Comparison of ENCODE assay signal across 1 cellular context in the genomic region with DNA sequence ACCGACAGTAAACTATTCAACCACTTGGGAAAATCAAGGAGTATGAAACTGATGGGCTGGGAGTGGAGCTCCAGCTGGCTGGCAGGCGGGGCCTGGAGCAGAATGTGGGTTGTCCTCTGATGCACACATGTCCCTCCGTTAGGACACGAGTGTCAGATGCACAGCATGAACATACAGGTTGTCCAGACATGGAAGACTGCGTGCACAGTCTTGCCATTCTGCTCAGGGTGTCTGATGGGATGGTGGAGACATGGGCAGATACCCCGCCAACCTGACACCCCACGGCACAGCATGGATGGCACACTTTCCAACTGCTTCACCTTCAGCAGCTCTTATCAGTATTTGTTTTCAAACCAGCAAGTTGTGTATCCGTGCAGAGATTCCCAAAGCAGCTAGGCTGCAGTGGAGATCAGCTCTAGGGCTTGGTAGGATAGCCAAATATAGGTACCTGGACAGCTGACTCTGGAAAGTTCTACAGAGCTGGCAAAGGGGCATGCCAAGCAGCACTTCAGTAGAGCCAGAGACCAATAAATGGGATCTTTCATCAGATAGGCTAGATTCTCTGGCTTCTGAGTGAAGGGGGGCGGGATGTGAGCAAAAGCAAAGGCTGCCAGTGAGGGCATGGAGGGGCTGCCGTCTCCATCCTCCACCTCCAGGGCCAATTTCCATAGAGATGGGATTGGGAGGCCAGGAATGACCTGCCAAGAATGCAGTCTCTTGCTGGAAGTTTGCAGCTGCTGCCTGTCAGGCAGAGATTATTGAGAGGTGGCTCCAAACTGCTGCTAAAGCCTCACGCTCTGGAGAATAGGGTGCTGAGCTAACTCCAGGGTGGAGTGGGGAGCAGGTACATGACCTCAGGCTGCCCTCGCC.
TF ChIP-seq lines count a peak whose summit lies in the region.

No MANE protein-coding gene starts in this region.

TF ChIP-seq in IMR-90, 13 proteins besides CTCF, POLR2A, EP300 and RAD21:
- TF ChIP-seq NFE2L2 (IDR thresholded peaks at IDR 0.05; ENCODE audit: low read depth, low read length) (no peak), MAZ (IDR thresholded peaks at IDR 0.05; ENCODE audit: borderline replicate concordance, low read depth, low read length) (no peak), SMC3 (IDR thresholded peaks at IDR 0.05; ENCODE audit: low read depth, low read length) (no peak), MAFK (IDR thresholded peaks at IDR 0.05; ENCODE audit: low read depth, low read length) (no peak), MXI1 (IDR thresholded peaks at IDR 0.05; ENCODE audit: borderline replicate concordance, low read depth, low read length) (no peak), CHD1 (IDR thresholded peaks at IDR 0.05; ENCODE audit: low read depth, low read length) (no peak), CEBPB (IDR thresholded peaks at IDR 0.05; ENCODE audit: low read depth, low read length) (no peak), BHLHE40 (IDR thresholded peaks at IDR 0.05; ENCODE audit: low read depth, low read length) (no peak), RFX5 (IDR thresholded peaks at IDR 0.05; ENCODE audit: low read depth, low read length) (no peak), FOS (IDR thresholded peaks at IDR 0.05; ENCODE audit: low read depth, low read length) (no peak), RCOR1 (IDR thresholded peaks at IDR 0.05; ENCODE audit: insufficient replicate concordance, low read length) (no peak)
- TF ChIP-seq, protein P1, sequence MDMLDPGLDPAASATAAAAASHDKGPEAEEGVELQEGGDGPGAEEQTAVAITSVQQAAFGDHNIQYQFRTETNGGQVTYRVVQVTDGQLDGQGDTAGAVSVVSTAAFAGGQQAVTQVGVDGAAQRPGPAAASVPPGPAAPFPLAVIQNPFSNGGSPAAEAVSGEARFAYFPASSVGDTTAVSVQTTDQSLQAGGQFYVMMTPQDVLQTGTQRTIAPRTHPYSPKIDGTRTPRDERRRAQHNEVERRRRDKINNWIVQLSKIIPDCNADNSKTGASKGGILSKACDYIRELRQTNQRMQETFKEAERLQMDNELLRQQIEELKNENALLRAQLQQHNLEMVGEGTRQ (IDR thresholded peaks at IDR 0.05; ENCODE audit: low read depth, low read length): no peak
- TF ChIP-seq, protein P2, sequence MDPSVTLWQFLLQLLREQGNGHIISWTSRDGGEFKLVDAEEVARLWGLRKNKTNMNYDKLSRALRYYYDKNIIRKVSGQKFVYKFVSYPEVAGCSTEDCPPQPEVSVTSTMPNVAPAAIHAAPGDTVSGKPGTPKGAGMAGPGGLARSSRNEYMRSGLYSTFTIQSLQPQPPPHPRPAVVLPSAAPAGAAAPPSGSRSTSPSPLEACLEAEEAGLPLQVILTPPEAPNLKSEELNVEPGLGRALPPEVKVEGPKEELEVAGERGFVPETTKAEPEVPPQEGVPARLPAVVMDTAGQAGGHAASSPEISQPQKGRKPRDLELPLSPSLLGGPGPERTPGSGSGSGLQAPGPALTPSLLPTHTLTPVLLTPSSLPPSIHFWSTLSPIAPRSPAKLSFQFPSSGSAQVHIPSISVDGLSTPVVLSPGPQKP (IDR thresholded peaks at IDR 0.05; ENCODE audit: borderline replicate concordance, low read depth, low read length): no peak
